In the genomic region with DNA sequence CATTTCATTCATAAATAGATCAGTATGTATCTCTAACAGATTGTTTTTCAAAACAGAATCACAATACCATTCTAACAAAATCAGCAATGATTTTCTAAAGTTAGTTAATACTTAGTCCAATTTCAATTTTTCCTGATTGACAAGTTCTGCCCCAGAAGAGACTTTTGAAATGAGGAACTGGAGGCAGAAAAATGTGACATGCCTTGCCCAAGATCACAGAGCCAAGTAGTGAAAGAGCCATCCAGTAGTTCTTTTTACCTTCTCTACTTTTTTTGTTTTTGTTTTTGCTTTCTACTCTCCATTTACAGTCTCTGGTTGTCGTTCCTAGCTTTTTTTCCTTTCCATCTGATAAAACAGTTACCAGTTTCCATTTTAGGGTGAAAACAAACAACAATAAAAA, we compare ENCODE assay signal across 21 cellular contexts.
"Had no signal": no experiment of that assay in that cellular context is flagged by ENCODE, and none has a peak within 500 bp of the region (broad histone marks: within the 10 kb centered on the region; RNA-seq: fewer than 3 reads in every experiment).

No MANE protein-coding gene starts in this region.

- H3K4me3 ChIP-seq: esophagus squamous epithelium, right lobe of liver, thoracic aorta, uterus had no signal

- H3K36me3 ChIP-seq: esophagus squamous epithelium, thoracic aorta, uterus, WERI-Rb-1 had no signal

- DNase-seq: activated CD4-positive, alpha-beta T cell treated with anti-CD3 and anti-CD28 coated beads for 48 hours; activated CD4-positive, alpha-beta T cell treated with anti-CD3 and anti-CD28 coated beads, Interleukin-2, amount 50 U/mL, for 48 hours; activated CD8-positive, alpha-beta memory T cell treated with anti-CD3 and anti-CD28 coated beads for 24 hours; activated effector memory CD4-positive, alpha-beta T cell treated with Interleukin-2 at 50 U/mL for 16 hours; activated naive CD4-positive, alpha-beta T cell treated with Interleukin-2 at 50 U/mL for 16 hours; activated naive CD8-positive, alpha-beta T cell treated with anti-CD3 and anti-CD28 coated beads, Interleukin-2, amount 10 ng/mL, durations not matched to agents 7 days and 5 days; central memory CD4-positive, alpha-beta T cell; endodermal cell; esophagus squamous epithelium; foreskin melanocyte; left ventricle myocardium superior; right lobe of liver; stimulated activated CD4-positive, alpha-beta T cell treated with anti-CD3 and anti-CD28 coated beads, Interleukin-12 subunit alpha, Interleukin-12 subunit beta, amount 100 ng/mL, for 4 hours; stimulated activated CD4-positive, alpha-beta T cell treated with anti-CD3 and anti-CD28 coated beads, Interleukin-4, amount 100 ng/mL, for 1 hour; stimulated activated naive CD8-positive, alpha-beta T cell treated with anti-CD3 and anti-CD28 coated beads, Interleukin-15, Interleukin-2, amounts not matched to agents 100 U/mL and 50 U/mL, for 24 hours; T-helper 9 cell; trophoblast cell; uterus; WERI-Rb-1 had no signal

- H3K27ac ChIP-seq: right lobe of liver, thoracic aorta, uterus, WERI-Rb-1 had no signal

- H3K9me3 ChIP-seq: esophagus squamous epithelium, right lobe of liver, thoracic aorta, uterus had no signal

- H3K4me1 ChIP-seq: uterus had no signal

- H3K27me3 ChIP-seq: esophagus squamous epithelium, uterus had no signal

- ATAC-seq: activated CD4-positive, CD25-positive, alpha-beta regulatory T cell treated with anti-CD3 and anti-CD28 coated beads, Interleukin-2, amount 50 U/mL, for 24 hours; left ventricle myocardium superior; right lobe of liver; stimulated activated naive CD8-positive, alpha-beta T cell treated with anti-CD3 and anti-CD28 coated beads, Interleukin-15, Interleukin-2, amounts not matched to agents 100 U/mL and 50 U/mL, for 24 hours had no signal
